Comparison of ENCODE assay signal across 8 cellular contexts in the genomic region with DNA sequence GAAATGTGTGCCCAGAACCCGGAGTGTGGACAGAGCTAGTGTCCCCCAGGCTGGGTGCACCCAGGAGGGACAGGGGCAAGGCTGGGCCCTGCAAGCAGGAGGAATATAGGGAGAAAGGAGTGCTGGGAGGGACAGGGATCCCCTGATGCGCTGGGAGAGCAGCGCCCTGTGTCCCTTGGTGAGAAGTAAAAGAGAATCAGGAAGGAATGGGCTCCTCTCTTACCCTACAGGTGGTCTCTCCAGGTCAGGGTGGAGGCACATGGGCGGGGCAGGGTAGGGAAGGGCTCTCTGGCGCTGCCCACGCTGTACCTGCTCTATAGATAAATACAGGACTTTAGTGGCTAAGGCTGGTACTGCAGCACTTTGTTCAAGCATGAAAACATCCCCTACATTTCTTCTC.
DNase-seq lines count a peak whose midpoint lies in the region; ATAC-seq and TF ChIP-seq lines count a peak whose summit lies in the region.

No MANE protein-coding gene starts in this region.

- peaks cover 0 to 1% (median 0%) of the 10 kb centered on the region in 7 donors for H3K9me3 Mint-ChIP-seq in CD4-positive, CD25-positive, alpha-beta regulatory T cell

- H3K9me3 ChIP-seq in CD4-positive, CD25-positive, alpha-beta regulatory T cell (ENCODE audit: control insufficient read depth in 2 of 2, low read length in 2 of 2), result no peaks in the 10 kb centered on the region
- no peaks in the 10 kb centered on the region for H3K9me3 ChIP-seq in osteoblast (ENCODE audit: low read depth, low read length)

- no peaks in the 10 kb centered on the region for H3K36me3 ChIP-seq in CD4-positive, CD25-positive, alpha-beta regulatory T cell (ENCODE audit: control insufficient read depth, insufficient read depth, low read length)
- H3K36me3 ChIP-seq in osteoblast (ENCODE audit: insufficient read depth, low read length), result no peaks in the 10 kb centered on the region

- H4K20me1 ChIP-seq in osteoblast (ENCODE audit: insufficient read depth, low read length), result no peaks in the 10 kb centered on the region

- peaks cover 35% of the 10 kb centered on the region for H3K4me1 ChIP-seq in CD4-positive, CD25-positive, alpha-beta regulatory T cell (ENCODE audit: control insufficient read depth, insufficient read depth, low read length, poor library complexity, severe bottlenecking)
- H3K4me1 ChIP-seq in osteoblast (ENCODE audit: insufficient read depth, low read length), result no peaks in the 10 kb centered on the region

- no peak for TF ChIP-seq CTCF in coronary artery (IDR thresholded peaks at IDR 0.05)
- TF ChIP-seq CTCF in osteoblast (IDR thresholded peaks at IDR 0.05; ENCODE audit: extremely low read depth, low read depth, low read length), result no peak

- peak overlapping the region; percentile 19 to 91 (median 78) for H3K4me3 Mint-ChIP-seq in CD4-positive, CD25-positive, alpha-beta regulatory T cell

- H3K27ac Mint-ChIP-seq in CD4-positive, CD25-positive, alpha-beta regulatory T cell, result peak overlapping the region; percentile 59 to 94 (median 89)

- H3K4me1 Mint-ChIP-seq in CD4-positive, CD25-positive, alpha-beta regulatory T cell, result peaks cover 12 to 69% (median 37%) of the 10 kb centered on the region in 4 donors

- H3K27me3 Mint-ChIP-seq in CD4-positive, CD25-positive, alpha-beta regulatory T cell, result no peaks in the 10 kb centered on the region

- DNase-seq in CD4-positive, CD25-positive, alpha-beta regulatory T cell, result peak in 2 of 3 donors; percentile 29 to 39
- DNase-seq in coronary artery (ENCODE audit: low spot score) (peak; percentile 35), kidney glomerular epithelial cell (lab: John Stamatoyannopoulos, UW) (no peak), NCI-H69 (lab: John Stamatoyannopoulos, UW) (no peak), osteoblast (ENCODE audit: insufficient read length, low spot score, missing footprints) (no peak)
- DNase-seq in stimulated activated CD4-positive, alpha-beta T cell treated with anti-CD3 and anti-CD28 coated beads, Interleukin-4, amount 100 ng/mL, for 4 hours, result no peak

- peak overlapping the region; percentile 43 for H3K4me3 ChIP-seq in CD4-positive, CD25-positive, alpha-beta regulatory T cell (ENCODE audit: low read depth, low read length)
- H3K4me3 ChIP-seq in coronary artery, result no peak overlapping the region
- H3K4me3 ChIP-seq in osteoblast (ENCODE audit: insufficient read depth, low read length), result no peak overlapping the region

- no peak overlapping the region for H3K27ac ChIP-seq in CD4-positive, CD25-positive, alpha-beta regulatory T cell (ENCODE audit: insufficient read depth, low read length, poor library complexity, severe bottlenecking)
- no peak overlapping the region for H3K27ac ChIP-seq in coronary artery
- H3K27ac ChIP-seq in osteoblast (ENCODE audit: low read depth, low read length), result no peak overlapping the region

- H2AFZ ChIP-seq in osteoblast (ENCODE audit: low read length), result no peak overlapping the region

- no peaks in the 10 kb centered on the region for H3K36me3 Mint-ChIP-seq in CD4-positive, CD25-positive, alpha-beta regulatory T cell

- no peak overlapping the region for H3K4me2 ChIP-seq in osteoblast (ENCODE audit: insufficient read depth, low read length)

- H3K79me2 ChIP-seq in osteoblast (ENCODE audit: insufficient read depth, low read length), result no peaks in the 10 kb centered on the region

- ATAC-seq in CD4-positive, CD25-positive, alpha-beta regulatory T cell (ENCODE audit: low read depth in 2 of 2), result peak in 1 of 2 donors; percentile 22
- peak; percentile 23 for ATAC-seq in GM19328 (IDR thresholded peaks at IDR 0.05; ENCODE audit: unreplicated experiment)
- ATAC-seq in HG03354 (IDR thresholded peaks at IDR 0.05; ENCODE audit: poor library complexity, severe bottlenecking, unreplicated experiment), result peak; percentile 77

- no peaks in the 10 kb centered on the region for H3K27me3 ChIP-seq in CD4-positive, CD25-positive, alpha-beta regulatory T cell (ENCODE audit: control insufficient read depth, insufficient read depth, low read length)
- no peaks in the 10 kb centered on the region for H3K27me3 ChIP-seq in osteoblast (ENCODE audit: insufficient read depth, low read length)

Comparison
In these comparisons a context has a peak if more than half of its experiments do, and no peak if none do; other contexts are left out.
1. DNase-seq: peak in CD4-positive, CD25-positive, alpha-beta regulatory T cell (2 of 3) and coronary artery (single experiment); none in kidney glomerular epithelial cell (single experiment), stimulated activated CD4-positive, alpha-beta T cell treated with anti-CD3 and anti-CD28 coated beads, Interleukin-4, amount 100 ng/mL, for 4 hours (0 of 2), NCI-H69 (single experiment) and osteoblast (single experiment).